26 cellular contexts compared by ENCODE assay signal in the genomic region with DNA sequence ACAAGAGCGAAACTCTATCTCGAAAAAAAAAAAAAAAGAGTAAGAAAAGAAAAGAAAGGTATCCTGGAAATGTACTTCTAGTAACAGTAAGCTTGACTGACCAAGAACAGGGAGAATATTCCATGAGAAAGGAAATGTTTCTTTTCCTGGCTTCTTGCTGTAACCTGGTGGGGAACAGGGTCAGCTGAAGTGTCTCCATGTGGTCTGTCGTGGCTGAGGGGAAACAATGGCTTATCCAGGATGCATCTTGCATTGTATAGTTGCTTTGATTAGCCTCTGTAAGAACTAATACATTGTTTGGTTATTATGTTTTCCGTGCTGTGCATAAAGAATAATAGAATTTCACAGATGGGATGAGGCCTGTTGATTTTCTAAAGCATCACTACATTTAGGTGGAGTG. TPM values are rescaled to one million over a fixed set of nuclear protein-coding genes. Genes with fewer than 3 reads are reported as not detected.
A peak's percentile ranks its signal among the peaks of the same experiment; 100 is the strongest.
DNase-seq lines count a peak whose midpoint lies in the region; ATAC-seq, FAIRE-seq and TF ChIP-seq lines count a peak whose summit lies in the region.
"Had no signal": no experiment of that assay in that cellular context is flagged by ENCODE, and none has a peak within 500 bp of the region (broad histone marks: within the 10 kb centered on the region; RNA-seq: fewer than 3 reads in every experiment).

No MANE protein-coding gene starts in this region.

- no TSS peak for BruUV-seq in endothelial cell of umbilical vein (replicated peaks; lab: Mats Ljungman, UMichigan)

- TF ChIP-seq POLR2A in endothelial cell of umbilical vein (IDR thresholded peaks at IDR 0.05; ENCODE audit: low read depth, low read length) = no peak

- H3K4me3 ChIP-seq in endothelial cell of umbilical vein (replicated peaks in 1 of 3; ENCODE audit: insufficient read depth in 1 of 3, low read depth in 1 of 3, low read length in 3 of 3) = no peak overlapping the region
- H3K4me3 ChIP-seq: A549; BLaER1 treated with 17β-estradiol and CSF1 and Interleukin-3, amounts not matched to agents 10 nM and 100 nM; HAP-1 had no signal

- DNase-seq in dermis blood vessel endothelial cell (peak; percentile 97), endothelial cell of umbilical vein (ENCODE audit: low read depth, low spot score) (peak; percentile 92), pulmonary artery endothelial cell (ENCODE audit: low read depth, low spot score) (peak; percentile 71), caudate nucleus (lab: John Stamatoyannopoulos, UW) (no peak)
- DNase-seq: 8988T; ACHN; AML-193; BE2C; CD4-positive, alpha-beta T cell; CD8-positive, alpha-beta memory T cell; DMS 273 treated with DMSO at 0.1 percent for 48 hours; DMS79; GF-D8; GOT3; HFFc6 had no signal

- peak; percentile 78 for FAIRE-seq in endothelial cell of umbilical vein (lab: Jason Lieb, UNC)
- FAIRE-seq: A549, D721Med, GM12891, GM18507, H54 had no signal

- H3K9ac ChIP-seq in endothelial cell of umbilical vein (replicated peaks; ENCODE audit: extremely low read depth, insufficient read depth, low read length) = no peak overlapping the region
- H3K9ac ChIP-seq: BLaER1 treated with 17β-estradiol and CSF1 and Interleukin-3, amounts not matched to agents 10 nM and 100 nM had no signal

- no peaks in the 10 kb centered on the region for H3K9me1 ChIP-seq in endothelial cell of umbilical vein (replicated peaks; ENCODE audit: control insufficient read depth, extremely low read depth, insufficient read depth, low read length)

- no peaks in the 10 kb centered on the region for H3K36me3 ChIP-seq in endothelial cell of umbilical vein (ENCODE audit: control insufficient read depth in 2 of 2, extremely low read depth in 1 of 2, insufficient read depth in 2 of 2, low read length in 2 of 2)
- H3K36me3 ChIP-seq: BE2C; BLaER1 treated with 17β-estradiol and CSF1 and Interleukin-3, amounts not matched to agents 10 nM and 100 nM; HAP-1 had no signal

- POLR2A ChIA-PET in endothelial cell of umbilical vein (lab: Charles Lee) = interaction anchor here (0.6 kb wide), 1 partner anchor 130 kb away, joined by 3 read pairs; no protein-coding TSS in a partner anchor

- intact Hi-C loops in endothelial cell of umbilical vein (cut with micrococcal nuclease) = no loop called here

- H4K20me1 ChIP-seq in endothelial cell of umbilical vein (replicated peaks; ENCODE audit: control insufficient read depth, extremely low read depth, insufficient read depth, low read length) = no peaks in the 10 kb centered on the region

- CTCF ChIA-PET in endothelial cell of umbilical vein (lab: Charles Lee) = interaction anchor here (0.6 to 6.3 kb wide), 5 partner anchors 21 to 384 kb away, joined by 3 to 41 read pairs (median 4); no protein-coding TSS in a partner anchor

- no peaks in the 10 kb centered on the region for H3K79me2 ChIP-seq in endothelial cell of umbilical vein (ENCODE audit: control insufficient read depth, insufficient read depth, low read length)

- no peak overlapping the region for H3K4me2 ChIP-seq in endothelial cell of umbilical vein (ENCODE audit: insufficient read depth, low read length)
- H3K4me2 ChIP-seq: A549 had no signal

- H3K4me1 ChIP-seq in endothelial cell of umbilical vein (ENCODE audit: control insufficient read depth, extremely low read depth, insufficient read depth, low read length) = peaks cover 14% of the 10 kb centered on the region
- H3K4me1 ChIP-seq: A549, BE2C had no signal

- no peak for ATAC-seq in HG03432 (IDR thresholded peaks at IDR 0.05; ENCODE audit: unreplicated experiment)
- no peak for ATAC-seq in HG03135 (IDR thresholded peaks at IDR 0.05; ENCODE audit: unreplicated experiment)
- ATAC-seq: A549 had no signal

- TF ChIP-seq CTCF in endothelial cell of umbilical vein (IDR thresholded peaks at IDR 0.05; ENCODE audit: extremely low read depth in 1 of 2, insufficient read depth in 1 of 2, low read depth in 1 of 2, low read length in 2 of 2) = no peak

- H3K27ac ChIP-seq in endothelial cell of umbilical vein (ENCODE audit: insufficient read depth, low read depth, low read length) (peak overlapping the region; percentile 38), caudate nucleus (ENCODE audit: low read depth, low read length) (no peak overlapping the region)
- H3K27ac ChIP-seq: A549 had no signal

- H3K27me3 ChIP-seq in endothelial cell of umbilical vein (ENCODE audit: control insufficient read depth in 2 of 2, insufficient read depth in 2 of 2, low read length in 2 of 2) = peaks cover 25 to 28% of the 10 kb centered on the region in 2 experiments

- H3K9me3 ChIP-seq in endothelial cell of umbilical vein (replicated peaks; ENCODE audit: control insufficient read depth, insufficient read depth, low read length) = no peaks in the 10 kb centered on the region
- H3K9me3 ChIP-seq: A549, BE2C, HAP-1 had no signal

- dilution Hi-C loops in endothelial cell of umbilical vein (cut with MboI; ENCODE audit: extremely low pct_ligation_motif_present, low sequenced_read_pairs) = no loop called here

- H2AFZ ChIP-seq in endothelial cell of umbilical vein (ENCODE audit: low read depth, low read length) = no peak overlapping the region

TF ChIP-seq in endothelial cell of umbilical vein, 7 proteins besides CTCF, POLR2A, EP300 and RAD21:
- TF ChIP-seq JUN (IDR thresholded peaks at IDR 0.05; ENCODE audit: borderline replicate concordance, insufficient read depth, insufficient read length, low read depth) (peak; percentile 49), FOS (IDR thresholded peaks at IDR 0.05; ENCODE audit: borderline replicate concordance, insufficient read depth, low read length) (no peak)
TF ChIP-seq in endothelial cell of umbilical vein: peak in this region for 1.

RNA-seq across cellular contexts. Expression of a gene that starts 4.9 kb away (rescaled TPM):
- total RNA-seq in dermis blood vessel endothelial cell (1.0 and 1.4 TPM in 2 replicates), endothelial cell of umbilical vein (0.88 and 2.0 TPM in 2 replicates), pulmonary artery endothelial cell (0.81 and 1.6 TPM in 2 replicates)
- 0.48 and 0.67 TPM in 2 replicates for polyA plus RNA-seq in endothelial cell of umbilical vein
- 0.44 and 0.61 TPM in 2 replicates for polyA plus RNA-seq in endothelial cell of umbilical vein (2011; cell fraction: cytosol; rRNA removed)
- polyA plus RNA-seq in endothelial cell of umbilical vein (2011; cell fraction: nucleus; rRNA removed) = 0.18 and 0.21 TPM in 2 replicates
- 0.27 and 1.4 TPM in 2 replicates for polyA plus RNA-seq in endothelial cell of umbilical vein (2012)
- 0.87 TPM in 1 of 2 replicates, not detected in the other for polyA minus RNA-seq in endothelial cell of umbilical vein
- polyA minus RNA-seq in endothelial cell of umbilical vein (2011; cell fraction: cytosol; rRNA and poly(A)+ RNA removed) = 43.4 TPM
- 0.38 TPM in 1 of 2 replicates, not detected in the other for polyA minus RNA-seq in endothelial cell of umbilical vein (2011; cell fraction: nucleus; rRNA and poly(A)+ RNA removed)
- total RNA-seq: CD8-positive, alpha-beta memory T cell; G401; HFFc6 had no signal
- polyA plus RNA-seq: CD14-positive monocyte; CD8-positive, alpha-beta memory T cell had no signal

Comparison
In these comparisons a context has a peak if more than half of its experiments do, and no peak if none do; other contexts are left out.
1. DNase-seq: peak in dermis blood vessel endothelial cell (single experiment), endothelial cell of umbilical vein (single experiment) and pulmonary artery endothelial cell (single experiment); none in caudate nucleus (0 of 61).